Comparison of ENCODE assay signal across 10 cellular contexts in genomic region chr11:95076416-95076815, GRCh38. TPM values are rescaled to one million over a fixed set of nuclear protein-coding genes. Genes with fewer than 3 reads are reported as not detected.
DNase-seq lines count a peak whose midpoint lies in the region; ATAC-seq, FAIRE-seq and TF ChIP-seq lines count a peak whose summit lies in the region.
"Had no signal": no experiment of that assay in that cellular context is flagged by ENCODE, and none has a peak within 500 bp of the region (broad histone marks: within the 10 kb centered on the region; RNA-seq: fewer than 3 reads in every experiment).

No MANE protein-coding gene starts in this region.

- H3K9ac ChIP-seq in endothelial cell of umbilical vein (replicated peaks; ENCODE audit: extremely low read depth, insufficient read depth, low read length), result no peak overlapping the region

- FAIRE-seq in endothelial cell of umbilical vein (lab: Jason Lieb, UNC), result peak; percentile 55

- TF ChIP-seq POLR2A in endothelial cell of umbilical vein (IDR thresholded peaks at IDR 0.05; ENCODE audit: low read depth, low read length), result no peak
- TF ChIP-seq POLR2A in testis (IDR thresholded peaks at IDR 0.05), result no peak

- H3K9me1 ChIP-seq in endothelial cell of umbilical vein (replicated peaks; ENCODE audit: control insufficient read depth, extremely low read depth, insufficient read depth, low read length), result no peaks in the 10 kb centered on the region

- no peaks in the 10 kb centered on the region for H4K20me1 ChIP-seq in endothelial cell of umbilical vein (replicated peaks; ENCODE audit: control insufficient read depth, extremely low read depth, insufficient read depth, low read length)

- intact Hi-C loops in endothelial cell of umbilical vein (cut with micrococcal nuclease) (no loop called here), testis (cut with DNase I; ENCODE audit: low total_unique reads) (no loop called here)

- no peak overlapping the region for H3K4me3 ChIP-seq in MG63
- H3K4me3 ChIP-seq in endothelial cell of umbilical vein (replicated peaks in 1 of 3; ENCODE audit: insufficient read depth in 1 of 3, low read depth in 1 of 3, low read length in 3 of 3), result no peak overlapping the region
- H3K4me3 ChIP-seq in testis, result no peak overlapping the region

- no peak overlapping the region for H3K4me2 ChIP-seq in endothelial cell of umbilical vein (ENCODE audit: insufficient read depth, low read length)

- CTCF ChIA-PET in endothelial cell of umbilical vein (lab: Charles Lee), result interaction anchor here (0.9 to 4.3 kb wide), 9 partner anchors 8 to 75 kb away, joined by 3 to 20 read pairs (median 5); partner anchors contain the start of genes ENDOD1 and SRSF8

- H3K4me1 ChIP-seq in endothelial cell of umbilical vein (ENCODE audit: control insufficient read depth, extremely low read depth, insufficient read depth, low read length) (peaks cover 13% of the 10 kb centered on the region), testis (peaks cover 24% of the 10 kb centered on the region)

- H3K79me2 ChIP-seq in endothelial cell of umbilical vein (ENCODE audit: control insufficient read depth, insufficient read depth, low read length), result no peaks in the 10 kb centered on the region

- ATAC-seq in naive thymus-derived CD8-positive, alpha-beta T cell, result no peak
- no peak for ATAC-seq in HG02588 (IDR thresholded peaks at IDR 0.05; ENCODE audit: unreplicated experiment)

- H3K36me3 Mint-ChIP-seq in naive thymus-derived CD8-positive, alpha-beta T cell, result peaks cover 0 to 8% (median 0%) of the 10 kb centered on the region in 3 donors

- WGBS in testis, 2 donors, result 12 to 17% methylated on average over 1 of the region's 1 CpG

- H3K27ac ChIP-seq in endothelial cell of umbilical vein (ENCODE audit: insufficient read depth, low read depth, low read length) (no peak overlapping the region), testis (peak overlapping the region in 1 of 2 donors; percentile 11)
- H3K27ac ChIP-seq: 22Rv1 had no signal

- H3K27me3 Mint-ChIP-seq in naive thymus-derived CD8-positive, alpha-beta T cell, result peaks cover 0 to 2% (median 0%) of the 10 kb centered on the region in 5 donors

- H3K4me3 Mint-ChIP-seq in naive thymus-derived CD8-positive, alpha-beta T cell, result no peak overlapping the region
- H3K4me3 Mint-ChIP-seq: neural crest cell had no signal

- H3K9me3 ChIP-seq in MG63 (no peaks in the 10 kb centered on the region), endothelial cell of umbilical vein (replicated peaks; ENCODE audit: control insufficient read depth, insufficient read depth, low read length) (no peaks in the 10 kb centered on the region), testis (no peaks in the 10 kb centered on the region)

- no peaks in the 10 kb centered on the region for H3K27me3 ChIP-seq in MG63
- H3K27me3 ChIP-seq in endothelial cell of umbilical vein (ENCODE audit: control insufficient read depth in 2 of 2, insufficient read depth in 2 of 2, low read length in 2 of 2), result no peaks in the 10 kb centered on the region
- no peaks in the 10 kb centered on the region for H3K27me3 ChIP-seq in testis

- POLR2A ChIA-PET in endothelial cell of umbilical vein (lab: Charles Lee), result no interaction called here
- POLR2A ChIA-PET in naive thymus-derived CD8-positive, alpha-beta T cell (lab: Charles Lee), result interaction anchor here (2.2 kb wide), 1 partner anchor 13 kb away, joined by 18 read pairs; the partner anchor contains the start of gene ENDOD1

- BruUV-seq in endothelial cell of umbilical vein (replicated peaks; lab: Mats Ljungman, UMichigan), result no TSS peak

- no peaks in the 10 kb centered on the region for H3K36me3 ChIP-seq in MG63
- no peaks in the 10 kb centered on the region for H3K36me3 ChIP-seq in endothelial cell of umbilical vein (ENCODE audit: control insufficient read depth in 2 of 2, extremely low read depth in 1 of 2, insufficient read depth in 2 of 2, low read length in 2 of 2)
- H3K36me3 ChIP-seq in testis (ENCODE audit: low read depth, missing control alignments), result no peaks in the 10 kb centered on the region

- peaks cover 8 to 14% (median 14%) of the 10 kb centered on the region in 4 donors for H3K4me1 Mint-ChIP-seq in naive thymus-derived CD8-positive, alpha-beta T cell

- TF ChIP-seq CTCF in endothelial cell of umbilical vein (IDR thresholded peaks at IDR 0.05; ENCODE audit: extremely low read depth in 1 of 2, insufficient read depth in 1 of 2, low read depth in 1 of 2, low read length in 2 of 2) (no peak), testis (IDR thresholded peaks at IDR 0.05) (no peak)

- dilution Hi-C loops in endothelial cell of umbilical vein (cut with MboI; ENCODE audit: extremely low pct_ligation_motif_present, low sequenced_read_pairs), result no loop called here

- no peak overlapping the region for H3K27ac Mint-ChIP-seq in naive thymus-derived CD8-positive, alpha-beta T cell

- DNase-seq in NCI-H1105 treated with DMSO at 0.1 percent for 48 hours (lab: John Stamatoyannopoulos, UW) (peak; percentile 40), NCI-H1105 (lab: John Stamatoyannopoulos, UW) (no peak), MG63 (peak; percentile 74), endothelial cell of umbilical vein (ENCODE audit: low read depth, low spot score) (peak; percentile 90), testis (peak; percentile 51), HuH-7 (ENCODE audit: low spot score) (no peak)
- DNase-seq in naive thymus-derived CD8-positive, alpha-beta T cell, result no peak

- no peak overlapping the region for H2AFZ ChIP-seq in endothelial cell of umbilical vein (ENCODE audit: low read depth, low read length)

- no peaks in the 10 kb centered on the region for H3K9me3 Mint-ChIP-seq in naive thymus-derived CD8-positive, alpha-beta T cell
- H3K9me3 Mint-ChIP-seq: neural crest cell had no signal

RNA-seq across cellular contexts. Expression of gene SRSF8, which starts 9.7 kb away (rescaled TPM):
- total RNA-seq in MG63 (2014; rRNA removed; shearing (Covaris generic); ENCODE audit: low replicate concordance), result 5.0 and 5.8 TPM in 2 replicates
- total RNA-seq in endothelial cell of umbilical vein, result 29.2 and 31.3 TPM in 2 replicates
- polyA plus RNA-seq in endothelial cell of umbilical vein, result 19.5 and 21.9 TPM in 2 replicates
- 19.8 and 25.2 TPM in 2 replicates for polyA plus RNA-seq in endothelial cell of umbilical vein (2011; cell fraction: cytosol; rRNA removed)
- polyA plus RNA-seq in endothelial cell of umbilical vein (2011; cell fraction: nucleus; rRNA removed), result 12.4 and 14.1 TPM in 2 replicates
- polyA plus RNA-seq in endothelial cell of umbilical vein (2012), result 25.8 and 39.4 TPM in 2 replicates
- polyA minus RNA-seq in endothelial cell of umbilical vein, result 14.6 and 21.8 TPM in 2 replicates
- 11.1 TPM for polyA minus RNA-seq in endothelial cell of umbilical vein (2011; cell fraction: cytosol; rRNA and poly(A)+ RNA removed)
- polyA minus RNA-seq in endothelial cell of umbilical vein (2011; cell fraction: nucleus; rRNA and poly(A)+ RNA removed), result 7.4 and 9.9 TPM in 2 replicates
- 10 to 100 TPM; 32.5 to 37.2 TPM for total RNA-seq in testis
- 30.0 TPM for polyA plus RNA-seq in testis (ENCODE audit: insufficient read depth, low read depth, low replicate concordance)
- 100 to 1,000 TPM; 124 to 125 TPM for total RNA-seq in naive thymus-derived CD8-positive, alpha-beta T cell
- 100 to 1,000 TPM in 2 of 3 donors, 10 to 100 TPM in 1; 94.1 to 106 (median 106) TPM for polyA plus RNA-seq in naive thymus-derived CD8-positive, alpha-beta T cell

RNA-seq across cellular contexts. Expression of gene ENDOD1, which starts 13.2 kb away (rescaled TPM):
- 5.4 and 6.4 TPM in 2 replicates for total RNA-seq in MG63 (2014; rRNA removed; shearing (Covaris generic); ENCODE audit: low replicate concordance)
- total RNA-seq in endothelial cell of umbilical vein (17.1 and 20.5 TPM in 2 replicates), testis (10 to 100 TPM; 55.6 to 71.8 TPM)
- polyA plus RNA-seq in endothelial cell of umbilical vein (10.2 and 10.5 TPM in 2 replicates), testis (ENCODE audit: insufficient read depth, low read depth, low replicate concordance) (28.9 TPM)
- polyA plus RNA-seq in endothelial cell of umbilical vein (2011; cell fraction: cytosol; rRNA removed), result 9.6 and 10.0 TPM in 2 replicates
- 4.3 and 5.7 TPM in 2 replicates for polyA plus RNA-seq in endothelial cell of umbilical vein (2011; cell fraction: nucleus; rRNA removed)
- polyA plus RNA-seq in endothelial cell of umbilical vein (2012), result 10.9 and 19.9 TPM in 2 replicates
- 23.2 and 25.4 TPM in 2 replicates for polyA minus RNA-seq in endothelial cell of umbilical vein
- polyA minus RNA-seq in endothelial cell of umbilical vein (2011; cell fraction: cytosol; rRNA and poly(A)+ RNA removed), result 1.4 TPM
- polyA minus RNA-seq in endothelial cell of umbilical vein (2011; cell fraction: nucleus; rRNA and poly(A)+ RNA removed), result 5.6 and 7.8 TPM in 2 replicates
- 10 to 100 TPM; 10.2 TPM for total RNA-seq in naive thymus-derived CD8-positive, alpha-beta T cell
- polyA plus RNA-seq in naive thymus-derived CD8-positive, alpha-beta T cell, result 10 to 100 TPM in 1 of 3 donors, 1 to 10 TPM in 2; 3.9 to 10.1 (median 6.9) TPM

RNA-seq across cellular contexts. Expression of gene KDM4F, which starts 27.2 kb away (rescaled TPM):
- not detected in 2 replicates for total RNA-seq in MG63 (2014; rRNA removed; shearing (Covaris generic); ENCODE audit: low replicate concordance)
- not detected in 2 replicates for total RNA-seq in endothelial cell of umbilical vein
- polyA plus RNA-seq in endothelial cell of umbilical vein, result not detected in 2 replicates
- not detected in 2 replicates for polyA plus RNA-seq in endothelial cell of umbilical vein (2011; cell fraction: cytosol; rRNA removed)
- not detected in 2 replicates for polyA plus RNA-seq in endothelial cell of umbilical vein (2011; cell fraction: nucleus; rRNA removed)
- not detected in 2 replicates for polyA plus RNA-seq in endothelial cell of umbilical vein (2012)
- polyA minus RNA-seq in endothelial cell of umbilical vein, result not detected in 2 replicates
- not detected for polyA minus RNA-seq in endothelial cell of umbilical vein (2011; cell fraction: cytosol; rRNA and poly(A)+ RNA removed)
- polyA minus RNA-seq in endothelial cell of umbilical vein (2011; cell fraction: nucleus; rRNA and poly(A)+ RNA removed), result not detected in 2 replicates
- total RNA-seq in testis, result under 1 TPM in 1 of 2 donors, not detected in 1; 0.55 TPM
- not detected for polyA plus RNA-seq in testis (ENCODE audit: insufficient read depth, low read depth, low replicate concordance)
- not detected for total RNA-seq in naive thymus-derived CD8-positive, alpha-beta T cell
- not detected for polyA plus RNA-seq in naive thymus-derived CD8-positive, alpha-beta T cell
- total RNA-seq: neural crest cell had no signal

RNA-seq across cellular contexts. Expression of gene KDM4E, which starts 51.4 kb away (rescaled TPM):
- not detected in 2 replicates for total RNA-seq in MG63 (2014; rRNA removed; shearing (Covaris generic); ENCODE audit: low replicate concordance)
- total RNA-seq in endothelial cell of umbilical vein (not detected in 2 replicates), testis (under 1 TPM; 0.16 to 0.19 TPM)
- polyA plus RNA-seq in endothelial cell of umbilical vein (not detected in 2 replicates), testis (ENCODE audit: insufficient read depth, low read depth, low replicate concordance) (0.17 TPM)
- polyA plus RNA-seq in endothelial cell of umbilical vein (2011; cell fraction: cytosol; rRNA removed), result not detected in 2 replicates
- polyA plus RNA-seq in endothelial cell of umbilical vein (2011; cell fraction: nucleus; rRNA removed), result not detected in 2 replicates
- not detected in 2 replicates for polyA plus RNA-seq in endothelial cell of umbilical vein (2012)
- polyA minus RNA-seq in endothelial cell of umbilical vein, result not detected in 2 replicates
- not detected for polyA minus RNA-seq in endothelial cell of umbilical vein (2011; cell fraction: cytosol; rRNA and poly(A)+ RNA removed)
- not detected in 2 replicates for polyA minus RNA-seq in endothelial cell of umbilical vein (2011; cell fraction: nucleus; rRNA and poly(A)+ RNA removed)
- total RNA-seq in naive thymus-derived CD8-positive, alpha-beta T cell, result not detected
- not detected for polyA plus RNA-seq in naive thymus-derived CD8-positive, alpha-beta T cell
- total RNA-seq: neural crest cell had no signal

Comparison
In these comparisons a context has a peak if more than half of its experiments do, and no peak if none do; other contexts are left out.
1. DNase-seq: peak in NCI-H1105 treated with DMSO at 0.1 percent for 48 hours (single experiment), MG63 (single experiment), endothelial cell of umbilical vein (single experiment) and testis (single experiment); none in NCI-H1105 (single experiment), naive thymus-derived CD8-positive, alpha-beta T cell (0 of 10) and HuH-7 (single experiment).